Comparison of ENCODE assay signal across 9 cellular contexts in the genomic region with DNA sequence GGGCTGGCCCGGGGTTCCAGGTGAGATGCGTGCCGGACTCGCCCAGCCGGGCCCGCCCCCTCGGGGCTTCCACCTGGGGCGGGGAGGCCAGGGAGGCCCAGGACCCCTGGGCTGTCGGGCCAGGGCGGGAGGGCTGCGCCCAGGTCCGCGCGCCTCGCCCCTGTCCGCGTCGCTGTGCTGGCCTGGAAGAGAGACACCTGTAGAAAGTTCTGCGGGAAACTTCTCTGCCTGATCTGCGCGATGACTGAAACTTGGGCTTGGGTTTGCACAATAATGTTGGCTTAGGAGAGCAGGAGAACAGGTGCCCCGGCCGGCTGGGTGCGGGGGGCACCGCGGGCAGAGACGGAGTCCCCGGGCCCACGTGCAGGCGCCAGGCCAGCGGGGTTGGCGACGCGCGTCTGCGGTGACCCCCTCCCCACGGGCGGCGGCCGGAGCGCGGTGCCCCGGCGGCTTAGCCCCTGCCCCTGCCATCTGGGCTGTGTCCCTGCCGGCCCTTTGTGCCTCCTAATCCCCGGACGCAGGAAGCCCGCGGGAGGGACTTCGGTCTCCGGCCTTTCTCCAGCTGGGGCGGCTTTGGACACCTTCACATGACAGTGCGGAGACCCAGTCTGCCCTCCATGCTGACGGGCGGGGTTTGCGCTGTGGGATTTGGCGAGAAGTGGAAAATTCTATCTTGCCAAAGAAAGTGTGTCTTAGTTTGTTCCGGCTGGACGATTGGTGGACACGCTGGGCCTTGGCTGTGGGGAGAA. TPM values are rescaled to one million over a fixed set of nuclear protein-coding genes. Genes with fewer than 3 reads are reported as not detected.
DNase-seq lines count a peak whose midpoint lies in the region; ATAC-seq and TF ChIP-seq lines count a peak whose summit lies in the region.
"Had no signal": no experiment of that assay in that cellular context is flagged by ENCODE, and none has a peak within 500 bp of the region (broad histone marks: within the 10 kb centered on the region; RNA-seq: fewer than 3 reads in every experiment).

No MANE protein-coding gene starts in this region.

- H3K27ac Mint-ChIP-seq in CD14-positive monocyte (peak overlapping the region in 1 of 7 donors; percentile 25), WTC11 (no peak overlapping the region)
- no peak overlapping the region for H3K27ac Mint-ChIP-seq in stimulated activated effector memory CD8-positive, alpha-beta T cell treated with anti-CD3 and anti-CD28 coated beads, Interleukin-12 subunit alpha, Interleukin-12 subunit beta, amount 100 ng/mL, for 72 hours

- H3K36me3 ChIP-seq in iPS DF 6.9 (ENCODE audit: control insufficient read depth, insufficient read depth, low read length): peaks cover 10% of the 10 kb centered on the region

- intact Hi-C loops in CD14-positive monocyte (cut with micrococcal nuclease): no loop called here

- H3K4me3 ChIP-seq in iPS DF 6.9 (ENCODE audit: low read length): peak overlapping the region; percentile 68

- ATAC-seq in GM21786 (IDR thresholded peaks at IDR 0.05; ENCODE audit: unreplicated experiment) (peak; percentile 16), WTC11 (peak; percentile 7)
- peak; percentile 51 for ATAC-seq in stimulated activated effector memory CD8-positive, alpha-beta T cell treated with anti-CD3 and anti-CD28 coated beads, Interleukin-12 subunit alpha, Interleukin-12 subunit beta, amount 100 ng/mL, for 72 hours

- WGBS in iPS DF 6.9 (ENCODE audit: insufficient coverage, insufficient read length): no CpG with 5 or more reads among the region's 60 CpGs

- H3K27me3 ChIP-seq in iPS DF 6.9 (ENCODE audit: control insufficient read depth, insufficient read depth, low read length): no peaks in the 10 kb centered on the region

- no peaks in the 10 kb centered on the region for H3K9me3 ChIP-seq in iPS DF 6.9 (ENCODE audit: control insufficient read depth, insufficient read depth, low read length)

- DNase-seq in CD14-positive monocyte (ENCODE audit: low spot score) (no peak), WTC11 (ENCODE audit: low spot score) (peak; percentile 62), iPS DF 6.9 (ENCODE audit: low read depth, low spot score) (no peak), NCI-H1930 (lab: John Stamatoyannopoulos, UW) (no peak), mesenteric fat pad (ENCODE audit: low spot score) (no peak), AG08395 (ENCODE audit: low spot score) (no peak)
- no peak for DNase-seq in stimulated activated effector memory CD8-positive, alpha-beta T cell treated with anti-CD3 and anti-CD28 coated beads, Interleukin-12 subunit alpha, Interleukin-12 subunit beta, amount 100 ng/mL, for 72 hours (ENCODE audit: low spot score in 2 of 2)

- peaks cover 2% of the 10 kb centered on the region; the same call in 1 of the 2 replicates for H3K4me1 ChIP-seq in iPS DF 6.9 (ENCODE audit: control insufficient read depth, insufficient read depth, low read length)

- TF ChIP-seq CTCF in CD14-positive monocyte (IDR thresholded peaks at IDR 0.05) (no peak), WTC11 (IDR thresholded peaks at IDR 0.05) (no peak)

- POLR2A ChIA-PET in WTC11 (lab: Charles Lee): interaction anchor here (0.7 to 1.6 kb wide), 5 partner anchors 9 to 237 kb away, joined by 3 to 9 read pairs (median 4); partner anchors contain the start of gene TSEN54

- peaks cover 0 to 6% (median 0%) of the 10 kb centered on the region in 7 donors for H3K9me3 Mint-ChIP-seq in CD14-positive monocyte
- no peaks in the 10 kb centered on the region for H3K9me3 Mint-ChIP-seq in WTC11
- H3K9me3 Mint-ChIP-seq in stimulated activated effector memory CD8-positive, alpha-beta T cell treated with anti-CD3 and anti-CD28 coated beads, Interleukin-12 subunit alpha, Interleukin-12 subunit beta, amount 100 ng/mL, for 72 hours: no peaks in the 10 kb centered on the region

- H3K27me3 Mint-ChIP-seq in CD14-positive monocyte (ENCODE audit: low read depth in 3 of 3) (peaks cover 14 to 25% (median 20%) of the 10 kb centered on the region in 3 donors), WTC11 (ENCODE audit: low read depth) (0 out of 2 replicates have a peak, but pooled peaks cover 3% of the 10 kb centered on the region)

- peaks cover 17% of the 10 kb centered on the region for H3K4me1 Mint-ChIP-seq in CD14-positive monocyte
- peaks cover 21% of the 10 kb centered on the region for H3K4me1 Mint-ChIP-seq in WTC11
- peaks cover 9% of the 10 kb centered on the region for H3K4me1 Mint-ChIP-seq in stimulated activated effector memory CD8-positive, alpha-beta T cell treated with anti-CD3 and anti-CD28 coated beads, Interleukin-12 subunit alpha, Interleukin-12 subunit beta, amount 100 ng/mL, for 72 hours

- H3K36me3 Mint-ChIP-seq in CD14-positive monocyte (peaks cover 8 to 10% of the 10 kb centered on the region in 2 donors), WTC11 (peaks cover 10% of the 10 kb centered on the region; the same call in 1 of the 2 replicates)
- H3K36me3 Mint-ChIP-seq in stimulated activated effector memory CD8-positive, alpha-beta T cell treated with anti-CD3 and anti-CD28 coated beads, Interleukin-12 subunit alpha, Interleukin-12 subunit beta, amount 100 ng/mL, for 72 hours: peaks cover 35% of the 10 kb centered on the region

- CTCF ChIA-PET in WTC11 (lab: Charles Lee): interaction anchor here (0.6 to 3.9 kb wide), 27 partner anchors 9 to 285 kb away, joined by 3 to 65 read pairs (median 4); partner anchors contain the start of genes MIF4GD, SLC25A19, SMIM5 and TSEN54

- peak overlapping the region; percentile 66 to 86 for H3K4me3 Mint-ChIP-seq in CD14-positive monocyte
- H3K4me3 Mint-ChIP-seq in WTC11: peak overlapping the region; percentile 83
- peak overlapping the region; percentile 78 for H3K4me3 Mint-ChIP-seq in stimulated activated effector memory CD8-positive, alpha-beta T cell treated with anti-CD3 and anti-CD28 coated beads, Interleukin-12 subunit alpha, Interleukin-12 subunit beta, amount 100 ng/mL, for 72 hours

- no peak overlapping the region for H3K27ac ChIP-seq in iPS DF 6.9 (ENCODE audit: low read length)

TF ChIP-seq in WTC11, 78 proteins besides CTCF, POLR2A, EP300 and RAD21 (continues in another document):
- TF ChIP-seq OVOL2 (CRISPR knock-in tag; IDR thresholded peaks at IDR 0.05; ENCODE audit: borderline replicate concordance): no peak
- no peak for TF ChIP-seq ZNF396 (CRISPR knock-in tag; IDR thresholded peaks at IDR 0.05; ENCODE audit: borderline replicate concordance)
- TF ChIP-seq FOXP1 (CRISPR knock-in tag; IDR thresholded peaks at IDR 0.05; ENCODE audit: borderline replicate concordance): 0 out of 2 replicates have a peak, but pooled peaks have one; percentile 52
- no peak for TF ChIP-seq NFATC4 (CRISPR knock-in tag; IDR thresholded peaks at IDR 0.05)
- TF ChIP-seq, protein P1, sequence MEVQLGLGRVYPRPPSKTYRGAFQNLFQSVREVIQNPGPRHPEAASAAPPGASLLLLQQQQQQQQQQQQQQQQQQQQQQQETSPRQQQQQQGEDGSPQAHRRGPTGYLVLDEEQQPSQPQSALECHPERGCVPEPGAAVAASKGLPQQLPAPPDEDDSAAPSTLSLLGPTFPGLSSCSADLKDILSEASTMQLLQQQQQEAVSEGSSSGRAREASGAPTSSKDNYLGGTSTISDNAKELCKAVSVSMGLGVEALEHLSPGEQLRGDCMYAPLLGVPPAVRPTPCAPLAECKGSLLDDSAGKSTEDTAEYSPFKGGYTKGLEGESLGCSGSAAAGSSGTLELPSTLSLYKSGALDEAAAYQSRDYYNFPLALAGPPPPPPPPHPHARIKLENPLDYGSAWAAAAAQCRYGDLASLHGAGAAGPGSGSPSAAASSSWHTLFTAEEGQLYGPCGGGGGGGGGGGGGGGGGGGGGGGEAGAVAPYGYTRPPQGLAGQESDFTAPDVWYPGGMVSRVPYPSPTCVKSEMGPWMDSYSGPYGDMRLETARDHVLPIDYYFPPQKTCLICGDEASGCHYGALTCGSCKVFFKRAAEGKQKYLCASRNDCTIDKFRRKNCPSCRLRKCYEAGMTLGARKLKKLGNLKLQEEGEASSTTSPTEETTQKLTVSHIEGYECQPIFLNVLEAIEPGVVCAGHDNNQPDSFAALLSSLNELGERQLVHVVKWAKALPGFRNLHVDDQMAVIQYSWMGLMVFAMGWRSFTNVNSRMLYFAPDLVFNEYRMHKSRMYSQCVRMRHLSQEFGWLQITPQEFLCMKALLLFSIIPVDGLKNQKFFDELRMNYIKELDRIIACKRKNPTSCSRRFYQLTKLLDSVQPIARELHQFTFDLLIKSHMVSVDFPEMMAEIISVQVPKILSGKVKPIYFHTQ (CRISPR knock-in tag; IDR thresholded peaks at IDR 0.05): no peak
- peak; percentile 86 for TF ChIP-seq ZNF423 (CRISPR knock-in tag; IDR thresholded peaks at IDR 0.05)
- TF ChIP-seq ZBTB21 (CRISPR knock-in tag; IDR thresholded peaks at IDR 0.05; ENCODE audit: borderline replicate concordance): no peak
- TF ChIP-seq NFE2L1 (CRISPR knock-in tag; IDR thresholded peaks at IDR 0.05): no peak
- TF ChIP-seq GABPB1 (CRISPR knock-in tag; IDR thresholded peaks at IDR 0.05): no peak
- no peak for TF ChIP-seq SMAD3 (CRISPR knock-in tag; IDR thresholded peaks at IDR 0.05; ENCODE audit: borderline replicate concordance)
- no peak for TF ChIP-seq ZNF219 (CRISPR knock-in tag; IDR thresholded peaks at IDR 0.05; ENCODE audit: borderline replicate concordance)
- TF ChIP-seq, protein P2, sequence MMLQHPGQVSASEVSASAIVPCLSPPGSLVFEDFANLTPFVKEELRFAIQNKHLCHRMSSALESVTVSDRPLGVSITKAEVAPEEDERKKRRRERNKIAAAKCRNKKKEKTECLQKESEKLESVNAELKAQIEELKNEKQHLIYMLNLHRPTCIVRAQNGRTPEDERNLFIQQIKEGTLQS (CRISPR knock-in tag; conservative IDR thresholded peaks at IDR 0.05): no peak
- TF ChIP-seq JUN (CRISPR knock-in tag; IDR thresholded peaks at IDR 0.05): no peak
- no peak for TF ChIP-seq GRHL2 (CRISPR knock-in tag; IDR thresholded peaks at IDR 0.05; ENCODE audit: insufficient replicate concordance, severe bottlenecking)
- TF ChIP-seq FOXJ3 (CRISPR knock-in tag; IDR thresholded peaks at IDR 0.05; ENCODE audit: borderline replicate concordance): no peak
- TF ChIP-seq MAX (CRISPR knock-in tag; IDR thresholded peaks at IDR 0.05): peak; percentile 53; the same call in 1 of the 2 replicates

RNA-seq across cellular contexts. Expression of gene LLGL2, which starts 0.5 kb away (rescaled TPM):
- 1 to 10 TPM; 4.8 to 7.5 TPM for polyA plus RNA-seq in CD14-positive monocyte
- total RNA-seq in WTC11 (2021) (94.3 to 103 TPM (median 97.0 TPM) in 3 replicates), mesenteric fat pad (8.2 TPM)
- total RNA-seq: HT1080 had no signal

RNA-seq across cellular contexts. Expression of gene TSEN54, which starts 9.7 kb away (rescaled TPM):
- polyA plus RNA-seq in CD14-positive monocyte: 10 to 100 TPM; 11.8 to 13.6 TPM
- total RNA-seq in WTC11 (2021): 47.8 to 53.4 TPM (median 51.5 TPM) in 3 replicates
- total RNA-seq in mesenteric fat pad: 13.7 TPM

RNA-seq across cellular contexts. Expression of gene CASKIN2, which starts 10.6 kb away (rescaled TPM):
- not detected for polyA plus RNA-seq in CD14-positive monocyte
- total RNA-seq in WTC11 (2021) (31.3 to 32.2 TPM (median 31.9 TPM) in 3 replicates), mesenteric fat pad (72.8 TPM)

Comparison
In these comparisons a context has a peak if more than half of its experiments do, and no peak if none do; other contexts are left out.
1. RNA of gene LLGL2, which starts 0.5 kb away (total RNA-seq): 94.3 to 103 TPM in WTC11; 8.2 TPM in mesenteric fat pad (single experiment); every median in the first group is over 10 times any median in the second.
2. Peak in every context shown above with its lines, with median percentiles within 50 percentile points of each other: H3K4me3 Mint-ChIP-seq and ATAC-seq.